ENCODE assay signal across 1 cellular context in genomic region chr5:179836225-179837019, GRCh38.
A peak's percentile ranks its signal among the peaks of the same experiment; 100 is the strongest.
TF ChIP-seq lines count a peak whose summit lies in the region.

No MANE protein-coding gene starts in this region.

TF ChIP-seq in GM12878, 131 proteins besides CTCF, POLR2A, EP300 and RAD21 (continues in another document):
- no peak for TF ChIP-seq ZNF622 (IDR thresholded peaks at IDR 0.05)
- TF ChIP-seq NFXL1 (IDR thresholded peaks at IDR 0.05; ENCODE audit: borderline replicate concordance), result no peak
- TF ChIP-seq ATF7 (IDR thresholded peaks at IDR 0.05; ENCODE audit: low read depth), result peak; percentile 39; the same call in 1 of the 2 replicates
- no peak for TF ChIP-seq CEBPB (IDR thresholded peaks at IDR 0.05; ENCODE audit: borderline replicate concordance in 1 of 2, low read depth in 2 of 2, low read length in 2 of 2)
- peak; percentile 83 for TF ChIP-seq MLLT1 (IDR thresholded peaks at IDR 0.05)
- no peak for TF ChIP-seq FOXK2 (IDR thresholded peaks at IDR 0.05)
- no peak for TF ChIP-seq NR2C1 (IDR thresholded peaks at IDR 0.05)
- no peak for TF ChIP-seq SMAD1 (IDR thresholded peaks at IDR 0.05; ENCODE audit: low read depth, partially characterized antibody)
- 0 out of 2 replicates have a peak, but pooled peaks have one; percentile 43 for TF ChIP-seq BACH1 (IDR thresholded peaks at IDR 0.05; ENCODE audit: borderline replicate concordance)
- TF ChIP-seq ZBED1 (IDR thresholded peaks at IDR 0.05; ENCODE audit: borderline replicate concordance), result no peak
- TF ChIP-seq NFYA (IDR thresholded peaks at IDR 0.05; ENCODE audit: borderline replicate concordance, low read depth, low read length), result no peak
- TF ChIP-seq ZNF207 (IDR thresholded peaks at IDR 0.05; ENCODE audit: borderline replicate concordance), result no peak
- peak; percentile 60; the same call in 1 of the 2 replicates for TF ChIP-seq POLR2AphosphoS5 (IDR thresholded peaks at IDR 0.05; ENCODE audit: low read length)
- no peak for TF ChIP-seq PBX3 (IDR thresholded peaks at IDR 0.05; ENCODE audit: insufficient replicate concordance, low read depth, low read length)
- no peak for TF ChIP-seq HDAC6 (IDR thresholded peaks at IDR 0.05; ENCODE audit: unreplicated experiment)
- TF ChIP-seq POU2F2 (IDR thresholded peaks at IDR 0.05; ENCODE audit: borderline replicate concordance, low read depth, low read length), result no peak
- TF ChIP-seq CREB1 (IDR thresholded peaks at IDR 0.05; ENCODE audit: low read depth), result no peak
- TF ChIP-seq MTA2 (IDR thresholded peaks at IDR 0.05; ENCODE audit: low read depth), result no peak
- TF ChIP-seq ZSCAN29 (IDR thresholded peaks at IDR 0.05), result no peak
- no peak for TF ChIP-seq NR2C2 (IDR thresholded peaks at IDR 0.05; ENCODE audit: borderline replicate concordance, control insufficient read depth, insufficient read length, low read depth)
- TF ChIP-seq SIN3A (IDR thresholded peaks at IDR 0.05; ENCODE audit: low read depth, low read length), result no peak
- TF ChIP-seq CBFB (IDR thresholded peaks at IDR 0.05; ENCODE audit: low read depth), result no peak
- no peak for TF ChIP-seq ZZZ3 (IDR thresholded peaks at IDR 0.05; ENCODE audit: control insufficient read depth, insufficient read length, low read depth)
- no peak for TF ChIP-seq TBL1XR1 (IDR thresholded peaks at IDR 0.05; ENCODE audit: low read depth, low read length)
- TF ChIP-seq PRDM15 (CRISPR knock-in tag; IDR thresholded peaks at IDR 0.05), result no peak
- TF ChIP-seq BHLHE40 (IDR thresholded peaks at IDR 0.05; ENCODE audit: borderline replicate concordance in 1 of 2, low read depth in 2 of 2, low read length in 1 of 2), result 0 out of 4 replicates have a peak, but pooled peaks of 1 of the 2 experiments have one; percentile 11
- no peak for TF ChIP-seq BRCA1 (IDR thresholded peaks at IDR 0.05; ENCODE audit: low read depth, low read length)
- TF ChIP-seq SMARCA5 (IDR thresholded peaks at IDR 0.05), result no peak
- no peak for TF ChIP-seq E2F4 (IDR thresholded peaks at IDR 0.05; ENCODE audit: low read depth, low read length)
- no peak for TF ChIP-seq USF1 (IDR thresholded peaks at IDR 0.05; ENCODE audit: borderline replicate concordance, extremely low read length, insufficient read depth, low read depth, low read length)
- TF ChIP-seq CHD1 (IDR thresholded peaks at IDR 0.05; ENCODE audit: low read depth, low read length), result no peak
- TF ChIP-seq RELB (IDR thresholded peaks at IDR 0.05; ENCODE audit: low read depth), result no peak
- TF ChIP-seq CBX3 (IDR thresholded peaks at IDR 0.05; ENCODE audit: borderline replicate concordance, low read depth), result no peak
- TF ChIP-seq SPI1 (IDR thresholded peaks at IDR 0.05; ENCODE audit: borderline replicate concordance, insufficient read depth, low read depth, low read length), result no peak
- no peak for TF ChIP-seq ATF2 (IDR thresholded peaks at IDR 0.05; ENCODE audit: low read length)
- no peak for TF ChIP-seq BCL11A (IDR thresholded peaks at IDR 0.05; ENCODE audit: low read depth, low read length)
- no peak for TF ChIP-seq RCOR1 (conservative IDR thresholded peaks at IDR 0.05; ENCODE audit: low read depth, low read length)
- no peak for TF ChIP-seq SREBF1 (IDR thresholded peaks at IDR 0.05; ENCODE audit: low read length)
- TF ChIP-seq MEF2A (IDR thresholded peaks at IDR 0.05; ENCODE audit: insufficient read depth, low read depth, low read length), result no peak
- TF ChIP-seq ATF3 (IDR thresholded peaks at IDR 0.05; ENCODE audit: borderline replicate concordance, extremely low read depth, low read depth, low read length), result no peak
- no peak for TF ChIP-seq HCFC1 (IDR thresholded peaks at IDR 0.05; ENCODE audit: low read length)
- TF ChIP-seq HDGF (IDR thresholded peaks at IDR 0.05), result peak; percentile 76; the same call in 1 of the 2 replicates
- TF ChIP-seq RBBP5 (conservative IDR thresholded peaks at IDR 0.05), result no peak
- TF ChIP-seq MYC (IDR thresholded peaks at IDR 0.05; ENCODE audit: insufficient read depth, insufficient read length, insufficient replicate concordance, low read length, severe bottlenecking), result no peak
- no peak for TF ChIP-seq ZBTB11 (CRISPR knock-in tag; IDR thresholded peaks at IDR 0.05)
- no peak for TF ChIP-seq HSF1 (IDR thresholded peaks at IDR 0.05; ENCODE audit: low read depth, low read length)
- no peak for TF ChIP-seq SREBF2 (IDR thresholded peaks at IDR 0.05; ENCODE audit: low read length)
- TF ChIP-seq ZNF274 (IDR thresholded peaks at IDR 0.05; ENCODE audit: insufficient read depth, insufficient read length), result no peak
- TF ChIP-seq JUND (IDR thresholded peaks at IDR 0.05; ENCODE audit: low read depth, low read length), result no peak
- TF ChIP-seq POLR2AphosphoS2 (IDR thresholded peaks at IDR 0.05; ENCODE audit: low read depth, low read length), result peak; percentile 82
